Comparison of ENCODE assay signal across 21 cellular contexts in the genomic region with DNA sequence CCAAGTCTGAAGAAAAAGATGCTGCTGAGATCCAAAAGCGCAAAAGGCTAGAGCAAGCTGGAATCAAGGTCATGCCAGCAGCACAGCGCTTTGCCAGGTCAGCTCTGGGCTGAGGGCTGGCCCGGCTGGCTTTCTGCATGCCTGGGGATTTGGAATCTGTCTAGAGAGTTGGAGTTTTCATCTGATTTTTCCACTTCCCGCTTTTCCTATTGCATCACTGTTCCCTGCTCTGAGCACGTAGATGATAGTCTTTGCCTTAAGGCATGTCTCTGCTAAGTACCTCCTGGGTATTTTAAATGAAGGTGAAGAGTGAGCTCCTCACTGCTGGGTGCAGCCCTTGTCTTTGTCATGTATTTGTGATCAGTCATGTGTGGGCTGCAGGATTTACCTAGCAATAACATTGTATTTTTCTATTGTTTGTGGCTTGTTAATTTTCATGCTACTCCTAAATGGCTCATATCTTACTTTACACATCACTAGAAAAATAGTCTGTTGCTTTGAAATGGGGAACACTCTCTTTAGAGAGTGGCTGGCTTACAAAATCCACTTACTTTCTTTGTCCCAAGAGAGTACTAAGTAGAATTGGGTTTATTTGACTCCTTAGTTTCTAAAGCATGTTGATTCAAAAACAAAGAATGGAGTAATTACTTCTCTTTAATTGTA.
DNase-seq lines count a peak whose midpoint lies in the region; ATAC-seq and TF ChIP-seq lines count a peak whose summit lies in the region.
"Had no signal": no experiment of that assay in that cellular context is flagged by ENCODE, and none has a peak within 500 bp of the region (broad histone marks: within the 10 kb centered on the region; RNA-seq: fewer than 3 reads in every experiment).

No MANE protein-coding gene starts in this region.

- no peak overlapping the region for H3K4me3 Mint-ChIP-seq in activated T-cell treated with anti-CD3 and anti-CD28 coated beads, Interleukin-2, amount 50 U/mL, for 4 hours
- H3K4me3 Mint-ChIP-seq: activated B cell treated with CpG ODN at 0.5 μM for 24 hours had no signal

- H3K4me1 Mint-ChIP-seq in activated T-cell treated with anti-CD3 and anti-CD28 coated beads, Interleukin-2, amount 50 U/mL, for 4 hours (ENCODE audit: low read depth), result no peaks in the 10 kb centered on the region
- H3K4me1 Mint-ChIP-seq: activated B cell treated with CpG ODN at 0.5 μM for 24 hours had no signal

- no peaks in the 10 kb centered on the region for H3K36me3 ChIP-seq in aorta (ENCODE audit: control insufficient read depth in 1 of 2, insufficient read depth in 2 of 2, low read length in 1 of 2)

- POLR2A ChIA-PET in GM10248 (lab: Yijun Ruan, JAX), result no interaction called here

- DNase-seq in Right ventricle myocardium superior, result no peak
- no peak for DNase-seq in Right ventricle myocardium inferior (ENCODE audit: missing footprints)
- DNase-seq in NCI-H345 treated with DMSO at 0.1 percent for 48 hours (lab: John Stamatoyannopoulos, UW; ENCODE audit: unreplicated experiment), result peak; percentile 88
- peak; percentile 59 for DNase-seq in iPS-NIHi11 (ENCODE audit: low spot score)
- peak; percentile 75 to 78 for DNase-seq in aorta
- no peak for DNase-seq in activated T-cell treated with anti-CD3 and anti-CD28 coated beads, Interleukin-2, amount 50 U/mL, for 4 hours
- DNase-seq in stimulated activated naive CD4-positive, alpha-beta T cell treated with Interleukin-2 at 50 U/mL for 16 hours (lab: John Stamatoyannopoulos, UW), result no peak
- no peak for DNase-seq in GM10248 (ENCODE audit: extremely low spot score)
- DNase-seq: activated B cell treated with CpG ODN at 0.5 μM for 24 hours; activated gamma-delta T cell; Caco-2; erythroblast; kidney; midbrain; NCI-H146; NCI-H82; RPMI8226; stimulated activated CD4-positive, alpha-beta T cell treated with anti-CD3 and anti-CD28 coated beads, Interleukin-4, amount 100 ng/mL, for 1 hour; stimulated activated CD8-positive, alpha-beta memory T cell treated with anti-CD3 and anti-CD28 coated beads, Interleukin-4, amount 100 ng/mL, for 48 hours had no signal

- H3K27me3 ChIP-seq in aorta (ENCODE audit: control insufficient read depth in 1 of 2, insufficient read depth in 2 of 2, low read length in 1 of 2), result no peaks in the 10 kb centered on the region
- H3K27me3 ChIP-seq: tibial nerve had no signal

- intact Hi-C loops in Right ventricle myocardium superior (cut with DNase I), result no loop called here
- intact Hi-C loops in Right ventricle myocardium inferior (cut with DNase I), result no loop called here
- intact Hi-C loops in aorta (cut with DNase I), result loop anchor here in 1 of 2 donors (5.0 kb wide), 1 partner anchor 78 kb away; no protein-coding TSS in a partner anchor

- H3K9me3 ChIP-seq in aorta (ENCODE audit: control insufficient read depth, low read length), result no peaks in the 10 kb centered on the region
- H3K9me3 ChIP-seq: Caco-2, tibial nerve had no signal

- ATAC-seq in Right ventricle myocardium superior (ENCODE audit: poor library complexity) (peak; percentile 67), Right ventricle myocardium inferior (no peak), aorta (ENCODE audit: low FRiP score) (peak; percentile 65)
- no peak for ATAC-seq in activated T-cell treated with anti-CD3 and anti-CD28 coated beads, Interleukin-2, amount 50 U/mL, for 4 hours

- WGBS in aorta, 2 donors, result 1 to 11% methylated on average over 5 of the region's 5 CpGs

- H3K9me3 Mint-ChIP-seq in activated T-cell treated with anti-CD3 and anti-CD28 coated beads, Interleukin-2, amount 50 U/mL, for 4 hours, result peaks cover 5% of the 10 kb centered on the region
- H3K9me3 Mint-ChIP-seq: activated B cell treated with CpG ODN at 0.5 μM for 24 hours had no signal

- H3K4me1 ChIP-seq in aorta (ENCODE audit: control insufficient read depth in 1 of 2, insufficient read depth in 2 of 2, low read length in 2 of 2), result peaks cover 3 to 8% of the 10 kb centered on the region in 2 donors
- H3K4me1 ChIP-seq: Caco-2 had no signal

- CTCF ChIA-PET in GM10248 (lab: Yijun Ruan, JAX), result interaction anchor here (4.6 kb wide), 1 partner anchor 9 kb away, joined by 18 read pairs; no protein-coding TSS in a partner anchor

- peaks cover 3% of the 10 kb centered on the region for H3K27me3 Mint-ChIP-seq in activated T-cell treated with anti-CD3 and anti-CD28 coated beads, Interleukin-2, amount 50 U/mL, for 4 hours (ENCODE audit: low read depth)

- no peak overlapping the region for H3K4me3 ChIP-seq in aorta (ENCODE audit: low read length in 2 of 2)
- H3K4me3 ChIP-seq: tibial nerve had no signal

- peak overlapping the region; percentile 29 to 65 for H3K27ac ChIP-seq in aorta (ENCODE audit: low read depth in 1 of 2, low read length in 2 of 2)
- H3K27ac ChIP-seq: KMS-11 had no signal

- no peaks in the 10 kb centered on the region for H3K36me3 Mint-ChIP-seq in activated T-cell treated with anti-CD3 and anti-CD28 coated beads, Interleukin-2, amount 50 U/mL, for 4 hours (ENCODE audit: insufficient read depth)

- TF ChIP-seq CTCF in GM10248 (IDR thresholded peaks at IDR 0.05; ENCODE audit: control extremely low read depth, extremely low read depth, low read depth, missing control alignments), result no peak

Comparison
In these comparisons a context has a peak if more than half of its experiments do, and no peak if none do; other contexts are left out.
1. ATAC-seq: peak in Right ventricle myocardium superior (single experiment) and aorta (single experiment); none in Right ventricle myocardium inferior (single experiment) and activated T-cell treated with anti-CD3 and anti-CD28 coated beads, Interleukin-2, amount 50 U/mL, for 4 hours (0 of 2).
2. DNase-seq: peak in NCI-H345 treated with DMSO at 0.1 percent for 48 hours (single experiment), iPS-NIHi11 (single experiment) and aorta (2 of 2); none in Right ventricle myocardium superior (single experiment), Right ventricle myocardium inferior (single experiment), activated T-cell treated with anti-CD3 and anti-CD28 coated beads, Interleukin-2, amount 50 U/mL, for 4 hours (single experiment), stimulated activated naive CD4-positive, alpha-beta T cell treated with Interleukin-2 at 50 U/mL for 16 hours (single experiment) and GM10248 (single experiment).